Comparison of ENCODE assay signal across 10 cellular contexts in genomic region chr7:137986252-137987010, GRCh38. TPM values are rescaled to one million over a fixed set of nuclear protein-coding genes. Genes with fewer than 3 reads are reported as not detected.
DNase-seq lines count a peak whose midpoint lies in the region; ATAC-seq and TF ChIP-seq lines count a peak whose summit lies in the region.
"Had no signal": no experiment of that assay in that cellular context is flagged by ENCODE, and none has a peak within 500 bp of the region (broad histone marks: within the 10 kb centered on the region; RNA-seq: fewer than 3 reads in every experiment).

No MANE protein-coding gene starts in this region.

- H3K4me1 Mint-ChIP-seq in activated B cell treated with CpG ODN at 0.5 μM for 24 hours = peaks cover 17% of the 10 kb centered on the region

- H3K36me3 ChIP-seq in skeletal muscle satellite cell (ENCODE audit: insufficient read depth, low read length) = peaks cover 6% of the 10 kb centered on the region

- H3K9ac ChIP-seq in skeletal muscle satellite cell (ENCODE audit: low read depth, low read length) = peak overlapping the region; percentile 65

- H3K4me3 Mint-ChIP-seq in activated B cell treated with CpG ODN at 0.5 μM for 24 hours = peak overlapping the region; percentile 47
- H3K4me3 Mint-ChIP-seq: activated naive CD8-positive, alpha-beta T cell had no signal

- ATAC-seq in activated B cell treated with CpG ODN at 0.5 μM for 24 hours (ENCODE audit: low read depth) (no peak), right cardiac atrium (peak; percentile 68 to 78), HG03442 (IDR thresholded peaks at IDR 0.05; ENCODE audit: unreplicated experiment) (no peak), GM19023 (IDR thresholded peaks at IDR 0.05; ENCODE audit: unreplicated experiment) (no peak), GM18519 (IDR thresholded peaks at IDR 0.05; ENCODE audit: low FRiP score, unreplicated experiment) (no peak)

- H3K4me1 ChIP-seq in right cardiac atrium (ENCODE audit: control insufficient read depth, insufficient read depth, low read length) (peaks cover 35% of the 10 kb centered on the region), skeletal muscle satellite cell (ENCODE audit: control insufficient read depth, insufficient read depth, low read length) (peaks cover 84% of the 10 kb centered on the region)

- H3K27ac ChIP-seq in right cardiac atrium (ENCODE audit: low read length) = peak overlapping the region; percentile 47

- DNase-seq in GM03348 (ENCODE audit: low spot score) (peak; percentile 73), activated B cell treated with CpG ODN at 0.5 μM for 24 hours (no peak), right cardiac atrium (peak in 1 of 3 donors; percentile 45), NCI-H1105 (lab: John Stamatoyannopoulos, UW) (no peak)
- DNase-seq: islet precursor cell had no signal

- WGBS in right cardiac atrium = 48% methylated on average over 14 of the region's 14 CpGs

- peak overlapping the region; percentile 64 for H3K4me2 ChIP-seq in skeletal muscle satellite cell (ENCODE audit: low read length)

- no peak overlapping the region for H3K27ac Mint-ChIP-seq in activated B cell treated with CpG ODN at 0.5 μM for 24 hours
- H3K27ac Mint-ChIP-seq: activated naive CD8-positive, alpha-beta T cell had no signal

- no peaks in the 10 kb centered on the region for H3K27me3 Mint-ChIP-seq in activated B cell treated with CpG ODN at 0.5 μM for 24 hours
- H3K27me3 Mint-ChIP-seq: activated naive CD8-positive, alpha-beta T cell had no signal

- intact Hi-C loops in activated B cell treated with CpG ODN at 0.5 μM for 24 hours (cut with micrococcal nuclease) (loop anchor here (1.0 to 5.0 kb wide), 2 partner anchors 16 to 49 kb away; partner anchors contain the start of gene CREB3L2), right cardiac atrium (cut with DNase I) (loop anchor here in 1 of 4 donors (5.0 kb wide), 1 partner anchor 49 kb away; no protein-coding TSS in a partner anchor)

- H3K9me3 ChIP-seq in right cardiac atrium (ENCODE audit: control insufficient read depth, low read length) (no peaks in the 10 kb centered on the region), skeletal muscle satellite cell (replicated peaks; ENCODE audit: low read length) (no peaks in the 10 kb centered on the region)

- POLR2A ChIA-PET in activated B cell treated with CpG ODN at 0.5 μM for 24 hours (lab: Charles Lee) = interaction anchor here (0.5 to 2.5 kb wide), 2 partner anchors 13 to 15 kb away, joined by 4 to 15 read pairs; partner anchors contain the start of gene CREB3L2

- H3K9me3 Mint-ChIP-seq in activated B cell treated with CpG ODN at 0.5 μM for 24 hours = peaks cover 3% of the 10 kb centered on the region

- H3K4me3 ChIP-seq in right cardiac atrium (ENCODE audit: low read length) (no peak overlapping the region), skeletal muscle satellite cell (ENCODE audit: low read length) (peak overlapping the region; percentile 47)

- TF ChIP-seq CTCF in activated B cell treated with CpG ODN at 0.5 μM for 24 hours (IDR thresholded peaks at IDR 0.05) = no peak

- CTCF ChIA-PET in activated B cell treated with CpG ODN at 0.5 μM for 24 hours (lab: Charles Lee) = interaction anchor here (1.2 to 1.6 kb wide), 3 partner anchors 14 to 21 kb away, joined by 3 to 7 read pairs (median 4); no protein-coding TSS in a partner anchor

- H3K27me3 ChIP-seq in right cardiac atrium (ENCODE audit: control insufficient read depth, insufficient read depth) (no peaks in the 10 kb centered on the region), skeletal muscle satellite cell (ENCODE audit: control insufficient read depth, insufficient read depth, low read length) (no peaks in the 10 kb centered on the region)

- H3K36me3 Mint-ChIP-seq in activated B cell treated with CpG ODN at 0.5 μM for 24 hours (ENCODE audit: low read depth) = peaks cover 5% of the 10 kb centered on the region

RNA-seq across cellular contexts. Expression of gene CREB3L2, which starts 15.5 kb away (rescaled TPM):
- total RNA-seq in activated B cell treated with CpG ODN at 0.5 μM for 24 hours = 16.6 and 21.7 TPM in 2 replicates
- total RNA-seq in right cardiac atrium = 10 to 100 TPM; 37.0 to 75.1 (median 39.8) TPM
- 10.7 TPM for polyA plus RNA-seq in right cardiac atrium
- 17.2 and 28.0 TPM in 2 replicates for total RNA-seq in skeletal muscle satellite cell (2012; rRNA removed)

Comparison
In these comparisons a context has a peak if more than half of its experiments do, and no peak if none do; other contexts are left out.
1. ATAC-seq: peak in right cardiac atrium (2 of 2); none in activated B cell treated with CpG ODN at 0.5 μM for 24 hours (single experiment), HG03442 (single experiment), GM19023 (single experiment) and GM18519 (single experiment).